Comparison of ENCODE assay signal across 9 cellular contexts in genomic region chr5:151406322-151406947, GRCh38. TPM values are rescaled to one million over a fixed set of nuclear protein-coding genes. Genes with fewer than 3 reads are reported as not detected.
A peak's percentile ranks its signal among the peaks of the same experiment; 100 is the strongest.
DNase-seq lines count a peak whose midpoint lies in the region; ATAC-seq and TF ChIP-seq lines count a peak whose summit lies in the region.
"Had no signal": no experiment of that assay in that cellular context is flagged by ENCODE, and none has a peak within 500 bp of the region (broad histone marks: within the 10 kb centered on the region; RNA-seq: fewer than 3 reads in every experiment).

No MANE protein-coding gene starts in this region.

- H3K36me3 Mint-ChIP-seq in effector memory CD8-positive, alpha-beta T cell (ENCODE audit: insufficient read depth) = no peaks in the 10 kb centered on the region

- H3K27ac Mint-ChIP-seq in effector memory CD8-positive, alpha-beta T cell = no peak overlapping the region

- H3K4me1 ChIP-seq in RWPE2 (ENCODE audit: insufficient read depth, poor library complexity, severe bottlenecking) (no peaks in the 10 kb centered on the region), hepatocyte (ENCODE audit: insufficient read depth) (no peaks in the 10 kb centered on the region)

- H3K4me1 Mint-ChIP-seq in effector memory CD8-positive, alpha-beta T cell (ENCODE audit: low read depth in 2 of 2) = no peaks in the 10 kb centered on the region

- no peak overlapping the region for H3K4me2 ChIP-seq in hepatocyte

- H3K9me2 ChIP-seq in hepatocyte (replicated peaks; ENCODE audit: insufficient read depth) = no peaks in the 10 kb centered on the region

- no peak overlapping the region for H2AFZ ChIP-seq in hepatocyte

- H3K9me3 ChIP-seq in RWPE2 (ENCODE audit: severe bottlenecking) = no peaks in the 10 kb centered on the region
- H3K9me3 ChIP-seq in hepatocyte (ENCODE audit: low read depth) = no peaks in the 10 kb centered on the region

- H3K36me3 ChIP-seq in RWPE2 (ENCODE audit: low read depth) = no peaks in the 10 kb centered on the region
- H3K36me3 ChIP-seq in hepatocyte (replicated peaks; ENCODE audit: insufficient read depth, low read depth) = no peaks in the 10 kb centered on the region

- H3K79me2 ChIP-seq in hepatocyte = no peaks in the 10 kb centered on the region

- 82% methylated on average over 8 of the region's 8 CpGs for WGBS in hepatocyte (ENCODE audit: low lambda C conversion rate, missing lambda C conversion rate)

- H4K20me1 ChIP-seq in hepatocyte (ENCODE audit: insufficient read depth, poor library complexity, severe bottlenecking) = no peaks in the 10 kb centered on the region

- peaks cover 73 to 84% of the 10 kb centered on the region in 2 donors for H3K27me3 Mint-ChIP-seq in effector memory CD8-positive, alpha-beta T cell

- H3K27me3 ChIP-seq in RWPE2 (ENCODE audit: insufficient read depth, poor library complexity, severe bottlenecking) = peaks cover 23% of the 10 kb centered on the region
- H3K27me3 ChIP-seq in hepatocyte = no peaks in the 10 kb centered on the region

- H3K4me3 Mint-ChIP-seq in effector memory CD8-positive, alpha-beta T cell = no peak overlapping the region

- H3K27ac ChIP-seq in RWPE2 (ENCODE audit: poor library complexity, severe bottlenecking) = no peak overlapping the region
- no peak overlapping the region for H3K27ac ChIP-seq in hepatocyte

- DNase-seq in AG09319 (ENCODE audit: extremely low read depth, low read depth) = no peak
- DNase-seq in H4 (ENCODE audit: low spot score) = peak; percentile 31
- no peak for DNase-seq in RWPE2 (ENCODE audit: low spot score)
- peak; percentile 25 for DNase-seq in hepatocyte (ENCODE audit: low spot score)
- DNase-seq in D341Med (ENCODE audit: low spot score) = no peak
- no peak for DNase-seq in effector memory CD8-positive, alpha-beta T cell

- H3K4me3 ChIP-seq in RWPE2 (ENCODE audit: severe bottlenecking) (no peak overlapping the region), hepatocyte (no peak overlapping the region)

- TF ChIP-seq CTCF in AG09319 (IDR thresholded peaks at IDR 0.05; ENCODE audit: low read depth, low read length) = peak; percentile 27
- TF ChIP-seq CTCF in RWPE2 (IDR thresholded peaks at IDR 0.05; ENCODE audit: poor library complexity, severe bottlenecking) = peak; percentile 65
- TF ChIP-seq CTCF in hepatocyte (IDR thresholded peaks at IDR 0.05; ENCODE audit: poor library complexity) = peak; percentile 46

- no peaks in the 10 kb centered on the region for H3K9me3 Mint-ChIP-seq in effector memory CD8-positive, alpha-beta T cell

- ATAC-seq in RWPE2 (ENCODE audit: low read depth) (peak; percentile 44; the same call in 1 of the 3 replicates), GM21825 (IDR thresholded peaks at IDR 0.05; ENCODE audit: unreplicated experiment) (no peak), HG03439 (IDR thresholded peaks at IDR 0.05; ENCODE audit: unreplicated experiment) (no peak)
- no peak for ATAC-seq in effector memory CD8-positive, alpha-beta T cell (replicated peaks)

RNA-seq across cellular contexts. Expression of gene SLC36A1, which starts 41.0 kb away (rescaled TPM):
- 9.4 and 10.0 TPM in 2 replicates for total RNA-seq in H4 (2014; rRNA removed; shearing (Covaris generic))
- total RNA-seq in hepatocyte = 18.2 and 19.5 TPM in 2 replicates
- polyA plus RNA-seq in hepatocyte = 10.9 and 13.5 TPM in 2 replicates

RNA-seq across cellular contexts. Expression of gene SLC36A2, which starts 59.1 kb away (rescaled TPM):
- 0.14 TPM in 1 of 2 replicates, not detected in the other for total RNA-seq in H4 (2014; rRNA removed; shearing (Covaris generic))
- 0.30 TPM in 1 of 2 replicates, not detected in the other for total RNA-seq in hepatocyte
- not detected in 2 replicates for polyA plus RNA-seq in hepatocyte
- total RNA-seq: lung microvascular endothelial cell had no signal

Comparison
In these comparisons a context has a peak if more than half of its experiments do, and no peak if none do; other contexts are left out.
1. DNase-seq: peak in H4 (single experiment) and hepatocyte (single experiment); none in AG09319 (single experiment), RWPE2 (single experiment), D341Med (single experiment) and effector memory CD8-positive, alpha-beta T cell (0 of 3).
2. Peak in every context shown above with its lines, with median percentiles within 50 percentile points of each other: CTCF ChIP-seq.